ENCODE assay signal across 2 cellular contexts in genomic region chr9:136007906-136008692, GRCh38.
TF ChIP-seq lines count a peak whose summit lies in the region.

No MANE protein-coding gene starts in this region.

TF ChIP-seq in K562, 482 proteins besides CTCF, POLR2A, EP300 and RAD21:
- peak; percentile 88 for TF ChIP-seq FOSL1 (tag; conservative IDR thresholded peaks at IDR 0.05)
- TF ChIP-seq CTCFL (IDR thresholded peaks at IDR 0.05; ENCODE audit: borderline replicate concordance, insufficient read depth, low read depth, low read length, poor library complexity, severe bottlenecking): no peak
- TF ChIP-seq, protein P1, sequence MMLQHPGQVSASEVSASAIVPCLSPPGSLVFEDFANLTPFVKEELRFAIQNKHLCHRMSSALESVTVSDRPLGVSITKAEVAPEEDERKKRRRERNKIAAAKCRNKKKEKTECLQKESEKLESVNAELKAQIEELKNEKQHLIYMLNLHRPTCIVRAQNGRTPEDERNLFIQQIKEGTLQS (IDR thresholded peaks at IDR 0.05): peak; percentile 56; the same call in 1 of the 2 replicates
- TF ChIP-seq, protein P1 (CRISPR knock-in tag; conservative IDR thresholded peaks at IDR 0.05): no peak
- no peak for TF ChIP-seq RB1 (IDR thresholded peaks at IDR 0.05; ENCODE audit: low read depth)
- TF ChIP-seq JUND (IDR thresholded peaks at IDR 0.05; ENCODE audit: borderline replicate concordance, low read depth, low read length): peak; percentile 29; the same call in 1 of the 2 replicates
- TF ChIP-seq JUND (tag; IDR thresholded peaks at IDR 0.05; ENCODE audit: borderline replicate concordance, low read depth, low read length): no peak

TF ChIP-seq in HepG2, 621 proteins besides CTCF, POLR2A, EP300 and RAD21 (continues in another document):
- TF ChIP-seq PHF5A (CRISPR knock-in tag; IDR thresholded peaks at IDR 0.05; ENCODE audit: low read depth, unreplicated experiment): no peak
- TF ChIP-seq, protein P2, sequence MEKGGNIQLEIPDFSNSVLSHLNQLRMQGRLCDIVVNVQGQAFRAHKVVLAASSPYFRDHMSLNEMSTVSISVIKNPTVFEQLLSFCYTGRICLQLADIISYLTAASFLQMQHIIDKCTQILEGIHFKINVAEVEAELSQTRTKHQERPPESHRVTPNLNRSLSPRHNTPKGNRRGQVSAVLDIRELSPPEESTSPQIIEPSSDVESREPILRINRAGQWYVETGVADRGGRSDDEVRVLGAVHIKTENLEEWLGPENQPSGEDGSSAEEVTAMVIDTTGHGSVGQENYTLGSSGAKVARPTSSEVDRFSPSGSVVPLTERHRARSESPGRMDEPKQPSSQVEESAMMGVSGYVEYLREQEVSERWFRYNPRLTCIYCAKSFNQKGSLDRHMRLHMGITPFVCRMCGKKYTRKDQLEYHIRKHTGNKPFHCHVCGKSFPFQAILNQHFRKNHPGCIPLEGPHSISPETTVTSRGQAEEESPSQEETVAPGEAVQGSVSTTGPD (CRISPR knock-in tag; IDR thresholded peaks at IDR 0.05): peak; percentile 78
- TF ChIP-seq HDAC1 (CRISPR knock-in tag; IDR thresholded peaks at IDR 0.05): no peak; the same call in 1 of the 2 replicates
- TF ChIP-seq, protein P3, sequence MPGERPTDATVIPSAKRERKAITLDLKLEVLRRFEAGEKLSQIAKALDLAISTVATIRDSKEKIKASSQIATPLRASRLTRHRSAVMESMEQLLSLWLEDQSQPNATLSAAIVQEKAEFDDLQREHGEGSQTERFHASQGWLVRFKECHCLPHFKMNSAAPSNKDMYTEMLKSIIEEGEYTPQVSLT (CRISPR knock-in tag; IDR thresholded peaks at IDR 0.05; ENCODE audit: borderline replicate concordance, low read depth): no peak
- TF ChIP-seq SKI (IDR thresholded peaks at IDR 0.05; ENCODE audit: partially characterized antibody): peak; percentile 58
- peak; percentile 58 for TF ChIP-seq SAP130 (CRISPR knock-in tag; IDR thresholded peaks at IDR 0.05; ENCODE audit: low read depth)
- TF ChIP-seq HNRNPH1 (optimal IDR thresholded peaks at IDR 0.05; ENCODE audit: low read depth, low read length): no peak
- TF ChIP-seq GLI4 (CRISPR knock-in tag; IDR thresholded peaks at IDR 0.05; ENCODE audit: borderline replicate concordance): no peak
- peak; percentile 32; the same call in 1 of the 2 replicates for TF ChIP-seq ZFP91 (CRISPR knock-in tag; IDR thresholded peaks at IDR 0.05; ENCODE audit: borderline replicate concordance)
- no peak for TF ChIP-seq CHD2 (IDR thresholded peaks at IDR 0.05; ENCODE audit: low read depth, low read length)
- TF ChIP-seq, protein P4, sequence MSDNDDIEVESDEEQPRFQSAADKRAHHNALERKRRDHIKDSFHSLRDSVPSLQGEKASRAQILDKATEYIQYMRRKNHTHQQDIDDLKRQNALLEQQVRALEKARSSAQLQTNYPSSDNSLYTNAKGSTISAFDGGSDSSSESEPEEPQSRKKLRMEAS (IDR thresholded peaks at IDR 0.05): peak; percentile 58; the same call in 1 of the 2 replicates
- TF ChIP-seq ZNF788 (CRISPR knock-in tag; IDR thresholded peaks at IDR 0.05; ENCODE audit: borderline replicate concordance): peak; percentile 52; the same call in 1 of the 2 replicates
- TF ChIP-seq ATF2 (CRISPR knock-in tag; IDR thresholded peaks at IDR 0.05): peak; percentile 34; the same call in 1 of the 2 replicates
- no peak for TF ChIP-seq PRDM4 (CRISPR knock-in tag; IDR thresholded peaks at IDR 0.05; ENCODE audit: borderline replicate concordance)
- TF ChIP-seq TBX3 (IDR thresholded peaks at IDR 0.05; ENCODE audit: borderline replicate concordance): no peak
- TF ChIP-seq YY1 (IDR thresholded peaks at IDR 0.05; ENCODE audit: insufficient read depth, insufficient replicate concordance, low read depth, low read length): no peak
- no peak for TF ChIP-seq ZBTB3 (CRISPR knock-in tag; IDR thresholded peaks at IDR 0.05; ENCODE audit: borderline replicate concordance, low read depth)
- 0 out of 2 replicates have a peak, but pooled peaks have one; percentile 16 for TF ChIP-seq DNMT1 (CRISPR knock-in tag; IDR thresholded peaks at IDR 0.05)
- TF ChIP-seq, protein P5, sequence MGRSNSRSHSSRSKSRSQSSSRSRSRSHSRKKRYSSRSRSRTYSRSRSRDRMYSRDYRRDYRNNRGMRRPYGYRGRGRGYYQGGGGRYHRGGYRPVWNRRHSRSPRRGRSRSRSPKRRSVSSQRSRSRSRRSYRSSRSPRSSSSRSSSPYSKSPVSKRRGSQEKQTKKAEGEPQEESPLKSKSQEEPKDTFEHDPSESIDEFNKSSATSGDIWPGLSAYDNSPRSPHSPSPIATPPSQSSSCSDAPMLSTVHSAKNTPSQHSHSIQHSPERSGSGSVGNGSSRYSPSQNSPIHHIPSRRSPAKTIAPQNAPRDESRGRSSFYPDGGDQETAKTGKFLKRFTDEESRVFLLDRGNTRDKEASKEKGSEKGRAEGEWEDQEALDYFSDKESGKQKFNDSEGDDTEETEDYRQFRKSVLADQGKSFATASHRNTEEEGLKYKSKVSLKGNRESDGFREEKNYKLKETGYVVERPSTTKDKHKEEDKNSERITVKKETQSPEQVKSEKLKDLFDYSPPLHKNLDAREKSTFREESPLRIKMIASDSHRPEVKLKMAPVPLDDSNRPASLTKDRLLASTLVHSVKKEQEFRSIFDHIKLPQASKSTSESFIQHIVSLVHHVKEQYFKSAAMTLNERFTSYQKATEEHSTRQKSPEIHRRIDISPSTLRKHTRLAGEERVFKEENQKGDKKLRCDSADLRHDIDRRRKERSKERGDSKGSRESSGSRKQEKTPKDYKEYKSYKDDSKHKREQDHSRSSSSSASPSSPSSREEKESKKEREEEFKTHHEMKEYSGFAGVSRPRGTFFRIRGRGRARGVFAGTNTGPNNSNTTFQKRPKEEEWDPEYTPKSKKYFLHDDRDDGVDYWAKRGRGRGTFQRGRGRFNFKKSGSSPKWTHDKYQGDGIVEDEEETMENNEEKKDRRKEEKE (IDR thresholded peaks at IDR 0.05): no peak
- TF ChIP-seq ELF3 (CRISPR knock-in tag; IDR thresholded peaks at IDR 0.05): peak; percentile 52; the same call in 1 of the 2 replicates
- TF ChIP-seq ARNTL (CRISPR knock-in tag; IDR thresholded peaks at IDR 0.05): no peak
- 0 out of 2 replicates have a peak, but pooled peaks have one; percentile 22 for TF ChIP-seq ZSCAN9 (CRISPR knock-in tag; IDR thresholded peaks at IDR 0.05; ENCODE audit: borderline replicate concordance)
- no peak for TF ChIP-seq ZNF672 (CRISPR knock-in tag; IDR thresholded peaks at IDR 0.05)
- peak; percentile 45; the same call in 1 of the 2 replicates for TF ChIP-seq ZNF317 (CRISPR knock-in tag; IDR thresholded peaks at IDR 0.05)
- TF ChIP-seq ZNF382 (CRISPR knock-in tag; IDR thresholded peaks at IDR 0.05; ENCODE audit: borderline replicate concordance): no peak
- TF ChIP-seq REPIN1 (CRISPR knock-in tag; IDR thresholded peaks at IDR 0.05; ENCODE audit: borderline replicate concordance, low read depth): peak; percentile 74; the same call in 1 of the 2 replicates
- TF ChIP-seq NR2F6 (IDR thresholded peaks at IDR 0.05): peak; percentile 76
- peak; percentile 79 for TF ChIP-seq NR2F6 (CRISPR knock-in tag; IDR thresholded peaks at IDR 0.05)
- peak; percentile 14 for TF ChIP-seq TBL1XR1 (IDR thresholded peaks at IDR 0.05; ENCODE audit: borderline replicate concordance, low read length, partially characterized antibody)
- TF ChIP-seq, protein P6, sequence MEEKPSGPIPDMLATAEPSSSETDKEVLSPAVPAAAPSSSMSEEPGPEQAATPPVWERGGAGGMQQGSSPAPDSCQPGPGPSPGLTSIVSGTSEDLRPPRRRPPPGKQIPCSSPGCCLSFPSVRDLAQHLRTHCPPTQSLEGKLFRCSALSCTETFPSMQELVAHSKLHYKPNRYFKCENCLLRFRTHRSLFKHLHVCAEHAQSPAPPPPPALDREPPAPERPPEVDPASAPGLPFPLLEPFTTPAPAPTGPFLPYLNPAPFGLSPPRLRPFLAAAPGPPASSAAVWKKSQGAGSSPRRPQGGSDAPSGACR (CRISPR knock-in tag; IDR thresholded peaks at IDR 0.05): no peak
- TF ChIP-seq NR2F1 (CRISPR knock-in tag; IDR thresholded peaks at IDR 0.05): peak; percentile 58; a peak in 3 of 4 replicates
- TF ChIP-seq NKX3-1 (CRISPR knock-in tag; IDR thresholded peaks at IDR 0.05): no peak
- TF ChIP-seq, protein P7, sequence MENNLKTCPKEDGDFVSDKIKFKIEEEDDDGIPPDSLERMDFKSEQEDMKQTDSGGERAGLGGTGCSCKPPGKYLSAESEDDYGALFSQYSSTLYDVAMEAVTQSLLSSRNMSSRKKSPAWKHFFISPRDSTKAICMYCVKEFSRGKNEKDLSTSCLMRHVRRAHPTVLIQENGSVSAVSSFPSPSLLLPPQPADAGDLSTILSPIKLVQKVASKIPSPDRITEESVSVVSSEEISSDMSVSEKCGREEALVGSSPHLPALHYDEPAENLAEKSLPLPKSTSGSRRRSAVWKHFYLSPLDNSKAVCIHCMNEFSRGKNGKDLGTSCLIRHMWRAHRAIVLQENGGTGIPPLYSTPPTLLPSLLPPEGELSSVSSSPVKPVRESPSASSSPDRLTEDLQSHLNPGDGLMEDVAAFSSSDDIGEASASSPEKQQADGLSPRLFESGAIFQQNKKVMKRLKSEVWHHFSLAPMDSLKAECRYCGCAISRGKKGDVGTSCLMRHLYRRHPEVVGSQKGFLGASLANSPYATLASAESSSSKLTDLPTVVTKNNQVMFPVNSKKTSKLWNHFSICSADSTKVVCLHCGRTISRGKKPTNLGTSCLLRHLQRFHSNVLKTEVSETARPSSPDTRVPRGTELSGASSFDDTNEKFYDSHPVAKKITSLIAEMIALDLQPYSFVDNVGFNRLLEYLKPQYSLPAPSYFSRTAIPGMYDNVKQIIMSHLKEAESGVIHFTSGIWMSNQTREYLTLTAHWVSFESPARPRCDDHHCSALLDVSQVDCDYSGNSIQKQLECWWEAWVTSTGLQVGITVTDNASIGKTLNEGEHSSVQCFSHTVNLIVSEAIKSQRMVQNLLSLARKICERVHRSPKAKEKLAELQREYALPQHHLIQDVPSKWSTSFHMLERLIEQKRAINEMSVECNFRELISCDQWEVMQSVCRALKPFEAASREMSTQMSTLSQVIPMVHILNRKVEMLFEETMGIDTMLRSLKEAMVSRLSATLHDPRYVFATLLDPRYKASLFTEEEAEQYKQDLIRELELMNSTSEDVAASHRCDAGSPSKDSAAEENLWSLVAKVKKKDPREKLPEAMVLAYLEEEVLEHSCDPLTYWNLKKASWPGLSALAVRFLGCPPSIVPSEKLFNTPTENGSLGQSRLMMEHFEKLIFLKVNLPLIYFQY (CRISPR knock-in tag; IDR thresholded peaks at IDR 0.05; ENCODE audit: borderline replicate concordance): peak; percentile 58; the same call in 1 of the 2 replicates
- no peak; the same call in 1 of the 2 replicates for TF ChIP-seq ZC3H4 (CRISPR knock-in tag; IDR thresholded peaks at IDR 0.05; ENCODE audit: borderline replicate concordance)
- TF ChIP-seq IRF9 (CRISPR knock-in tag; IDR thresholded peaks at IDR 0.05; ENCODE audit: borderline replicate concordance): no peak
- TF ChIP-seq HOXD1 (CRISPR knock-in tag; IDR thresholded peaks at IDR 0.05): no peak
- TF ChIP-seq, protein P8, sequence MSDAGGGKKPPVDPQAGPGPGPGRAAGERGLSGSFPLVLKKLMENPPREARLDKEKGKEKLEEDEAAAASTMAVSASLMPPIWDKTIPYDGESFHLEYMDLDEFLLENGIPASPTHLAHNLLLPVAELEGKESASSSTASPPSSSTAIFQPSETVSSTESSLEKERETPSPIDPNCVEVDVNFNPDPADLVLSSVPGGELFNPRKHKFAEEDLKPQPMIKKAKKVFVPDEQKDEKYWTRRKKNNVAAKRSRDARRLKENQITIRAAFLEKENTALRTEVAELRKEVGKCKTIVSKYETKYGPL (CRISPR knock-in tag; IDR thresholded peaks at IDR 0.05): no peak
- peak; percentile 79 for TF ChIP-seq GATAD2A (CRISPR knock-in tag; IDR thresholded peaks at IDR 0.05)
- no peak for TF ChIP-seq KDM1A (CRISPR knock-in tag; IDR thresholded peaks at IDR 0.05)
